In the genomic region with DNA sequence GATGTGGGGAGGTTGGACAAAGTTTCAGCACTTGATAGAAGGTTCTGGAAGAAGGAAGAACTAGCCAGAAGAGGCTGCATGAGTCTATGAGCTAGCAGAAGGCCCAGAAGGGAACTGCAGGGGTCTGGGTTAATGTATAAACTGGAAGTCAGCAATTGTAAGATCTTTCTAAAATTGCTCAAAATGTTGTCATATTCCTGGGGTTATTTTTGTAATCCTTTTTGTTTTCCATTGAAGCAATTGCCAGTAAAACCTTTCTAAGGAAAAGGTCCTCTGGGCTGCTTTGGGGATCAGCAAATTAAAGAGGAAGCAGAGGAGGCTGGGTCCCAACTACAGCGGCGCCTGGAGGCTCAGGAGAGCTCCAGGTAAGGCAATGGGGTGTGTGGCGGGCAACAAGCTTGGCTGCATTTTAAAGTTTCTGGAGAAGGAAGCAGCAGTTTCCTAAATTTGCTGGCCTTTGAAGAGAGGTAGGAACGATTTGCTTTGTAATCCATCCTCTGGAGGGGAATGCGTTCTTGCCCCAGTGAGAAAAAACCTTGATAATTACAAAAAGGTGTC, we compare ENCODE assay signal across 13 cellular contexts. TPM values are rescaled to one million over a fixed set of nuclear protein-coding genes. Genes with fewer than 3 reads are reported as not detected.
DNase-seq lines count a peak whose midpoint lies in the region; ATAC-seq and TF ChIP-seq lines count a peak whose summit lies in the region.
"Had no signal": no experiment of that assay in that cellular context is flagged by ENCODE, and none has a peak within 500 bp of the region (broad histone marks: within the 10 kb centered on the region; RNA-seq: fewer than 3 reads in every experiment).

No MANE protein-coding gene starts in this region.

- no peak for ATAC-seq in GM21717 (IDR thresholded peaks at IDR 0.05; ENCODE audit: unreplicated experiment)

- H3K36me3 Mint-ChIP-seq in mesothelial cell of epicardium = no peaks in the 10 kb centered on the region

- DNase-seq in PC-9 (peak in 1 of 2 experiments; percentile 49), choroid plexus epithelial cell (ENCODE audit: low read depth) (peak; percentile 39), mesothelial cell of epicardium (ENCODE audit: low spot score in 2 of 2, unreplicated experiment in 2 of 2) (no peak), tibial artery (no peak), NCI-H1105 (lab: John Stamatoyannopoulos, UW) (no peak), NOMO-1 treated with DMSO at 0.1 percent for 48 hours (lab: John Stamatoyannopoulos, UW; ENCODE audit: unreplicated experiment) (no peak)
- no peak for DNase-seq in activated CD4-positive, alpha-beta T cell treated with anti-CD3 and anti-CD28 coated beads for 1 hour
- DNase-seq: activated CD4-positive, alpha-beta T cell treated with anti-CD3 and anti-CD28 coated beads, Interleukin-2, amount 50 U/mL, for 48 hours; activated naive CD4-positive, alpha-beta T cell treated with anti-CD3 and anti-CD28 coated beads for 36 hours; effector CD4-positive, alpha-beta T cell; NCI-H1105 treated with DMSO at 0.1 percent for 48 hours; NCI-H69 had no signal

- intact Hi-C loops in PC-9 (cut with micrococcal nuclease; ENCODE audit: unreplicated experiment) (loop anchor here (5.0 to 10.0 kb wide), 2 partner anchors 50 to 157 kb away; no protein-coding TSS in a partner anchor), tibial artery (cut with DNase I; ENCODE audit: low total_unique reads) (no loop called here)

- H3K27me3 Mint-ChIP-seq in mesothelial cell of epicardium (ENCODE audit: low read depth) = no peaks in the 10 kb centered on the region

- H3K9me2 ChIP-seq in PC-9 (ENCODE audit: insufficient read depth) = no peaks in the 10 kb centered on the region

- POLR2A ChIA-PET in PC-9 (lab: Charles Lee; ENCODE audit: unreplicated experiment) = interaction anchor here (0.6 to 0.7 kb wide), 2 partner anchors 175 to 317 kb away, joined by 3 read pairs; no protein-coding TSS in a partner anchor

- no peaks in the 10 kb centered on the region for H3K9me3 Mint-ChIP-seq in mesothelial cell of epicardium
- H3K9me3 Mint-ChIP-seq: activated naive CD4-positive, alpha-beta T cell treated with anti-CD3 and anti-CD28 coated beads for 36 hours had no signal

- TF ChIP-seq CTCF in PC-9 (conservative IDR thresholded peaks at IDR 0.05) = no peak
- peak; percentile 13 for TF ChIP-seq CTCF in choroid plexus epithelial cell (conservative IDR thresholded peaks at IDR 0.05; ENCODE audit: low read depth, low read length)
- no peak for TF ChIP-seq CTCF in mesothelial cell of epicardium (IDR thresholded peaks at IDR 0.05; ENCODE audit: unreplicated experiment)
- no peak for TF ChIP-seq CTCF in tibial artery (IDR thresholded peaks at IDR 0.05)

- CTCF ChIA-PET in PC-9 (lab: Charles Lee) = interaction anchor here (0.6 kb wide), 1 partner anchor 46 kb away, joined by 11 read pairs; no protein-coding TSS in a partner anchor

- H3K27ac ChIP-seq in PC-9 = peak overlapping the region; percentile 70
- peak overlapping the region; percentile 73 to 81 for H3K27ac ChIP-seq in tibial artery

- H3K36me3 ChIP-seq in PC-9 (ENCODE audit: low read depth) (no peaks in the 10 kb centered on the region), tibial artery (peaks cover 17 to 24% (median 17%) of the 10 kb centered on the region in 3 donors)

- H4K20me1 ChIP-seq in PC-9 (ENCODE audit: insufficient read depth) = no peaks in the 10 kb centered on the region

- no peak overlapping the region for H3K4me3 ChIP-seq in PC-9
- H3K4me3 ChIP-seq in choroid plexus epithelial cell (ENCODE audit: low read depth, low read length) = no peak overlapping the region
- H3K4me3 ChIP-seq in tibial artery = no peak overlapping the region

- no peak overlapping the region for H3K4me3 Mint-ChIP-seq in mesothelial cell of epicardium
- H3K4me3 Mint-ChIP-seq: activated naive CD4-positive, alpha-beta T cell treated with anti-CD3 and anti-CD28 coated beads for 36 hours had no signal

- H3K4me2 ChIP-seq in PC-9 = peak overlapping the region; percentile 62

- H2AFZ ChIP-seq in PC-9 = no peak overlapping the region

- H3K79me2 ChIP-seq in PC-9 (ENCODE audit: low read depth) = no peaks in the 10 kb centered on the region

- H3K27me3 ChIP-seq in PC-9 (ENCODE audit: insufficient read depth, low read depth) (no peaks in the 10 kb centered on the region), tibial artery (no peaks in the 10 kb centered on the region)

- H3K4me1 Mint-ChIP-seq in mesothelial cell of epicardium = peaks cover 4% of the 10 kb centered on the region

- H3K4me1 ChIP-seq in PC-9 (replicated peaks; ENCODE audit: insufficient read depth) = peaks cover 28% of the 10 kb centered on the region
- H3K4me1 ChIP-seq in tibial artery = peaks cover 0 to 65% (median 36%) of the 10 kb centered on the region in 4 donors

- BruUV-seq in PC-9 (replicated peaks; lab: Mats Ljungman, UMichigan) = no TSS peak

- H3K9me3 ChIP-seq in PC-9 (ENCODE audit: insufficient read depth, low read depth) = no peaks in the 10 kb centered on the region
- no peaks in the 10 kb centered on the region for H3K9me3 ChIP-seq in tibial artery

- peak overlapping the region; percentile 57 for H3K27ac Mint-ChIP-seq in mesothelial cell of epicardium
- H3K27ac Mint-ChIP-seq: activated naive CD4-positive, alpha-beta T cell treated with anti-CD3 and anti-CD28 coated beads for 36 hours had no signal

- peaks cover 19% of the 10 kb centered on the region for H3F3A ChIP-seq in PC-9 (ENCODE audit: insufficient read depth, low read depth)

RNA-seq across cellular contexts. Expression of a gene that starts 29.3 kb away (rescaled TPM):
- total RNA-seq in PC-9 (2021) (1.8 and 2.2 TPM in 2 replicates), mesothelial cell of epicardium (8.1 to 9.9 TPM (median 9.4 TPM) in 3 replicates)
- total RNA-seq: activated naive CD4-positive, alpha-beta T cell treated with anti-CD3 and anti-CD28 coated beads for 36 hours had no signal

RNA-seq across cellular contexts. Expression of a gene that starts 49.3 kb away (rescaled TPM):
- total RNA-seq in PC-9 (2021) (not detected in 2 replicates), mesothelial cell of epicardium (0.70 to 1.3 TPM (median 0.96 TPM) in 3 replicates)
- total RNA-seq: activated naive CD4-positive, alpha-beta T cell treated with anti-CD3 and anti-CD28 coated beads for 36 hours had no signal
